Comparison of ENCODE assay signal across 8 cellular contexts in the genomic region with DNA sequence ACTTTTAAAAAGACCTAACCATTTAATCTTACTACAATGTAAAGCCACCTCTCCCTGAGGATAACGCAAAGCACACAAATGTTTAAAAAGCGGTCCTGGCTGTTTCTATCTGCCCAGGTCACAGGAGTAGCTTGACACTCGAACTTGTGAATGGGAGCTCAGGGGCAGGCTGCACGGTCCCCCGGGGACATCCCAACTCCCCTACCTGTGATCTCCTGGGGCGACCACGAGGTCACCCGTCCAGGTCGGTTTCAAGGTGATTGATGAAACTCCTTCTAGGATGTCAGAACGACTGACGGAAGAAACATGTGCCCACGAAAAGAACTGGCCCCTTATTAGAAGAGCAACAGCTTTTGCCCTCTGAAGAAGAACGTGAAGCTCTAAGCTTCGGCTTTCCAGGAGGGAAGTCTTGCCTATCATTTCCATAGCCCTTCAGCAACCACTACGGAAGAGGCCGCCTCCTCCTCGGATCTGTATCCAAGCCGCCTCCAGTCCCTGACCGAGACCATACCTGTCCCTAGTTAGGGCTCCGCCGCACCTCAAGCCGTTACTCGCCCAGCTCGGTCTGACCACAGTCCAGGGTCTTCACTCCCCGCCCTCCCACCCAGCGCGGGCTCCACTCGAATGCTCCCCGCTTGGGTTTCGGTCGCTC.
A peak's percentile ranks its signal among the peaks of the same experiment; 100 is the strongest.
DNase-seq lines count a peak whose midpoint lies in the region; ATAC-seq lines count a peak whose summit lies in the region.

No MANE protein-coding gene starts in this region.

- no peaks in the 10 kb centered on the region for H3K9me3 ChIP-seq in adipocyte (ENCODE audit: control insufficient read depth, low read length)
- H3K9me3 ChIP-seq in iPS-18a (ENCODE audit: control insufficient read depth, low read depth, low read length): no peaks in the 10 kb centered on the region

- H3K4me3 ChIP-seq in adipocyte (ENCODE audit: low read length) (peak overlapping the region; percentile 97), iPS-18a (ENCODE audit: low read length) (peak overlapping the region; percentile 100)

- H3K36me3 ChIP-seq in adipocyte (ENCODE audit: control insufficient read depth, insufficient read depth, low read length, severe bottlenecking): peaks cover 35% of the 10 kb centered on the region
- H3K36me3 ChIP-seq in iPS-18a (ENCODE audit: control insufficient read depth, low read depth, low read length): peaks cover 35% of the 10 kb centered on the region

- DNase-seq in NK-92 treated with Interleukin-12 subunit alpha and Interleukin-12 subunit beta, amount 100 ng/mL, for 24 hours (lab: John Stamatoyannopoulos, UW): peak; percentile 20
- DNase-seq in NK-92 (lab: John Stamatoyannopoulos, UW; ENCODE audit: unreplicated experiment): no peak
- peak; percentile 5 for DNase-seq in NCI-H146 treated with DMSO at 0.1 percent for 48 hours (lab: John Stamatoyannopoulos, UW; ENCODE audit: unreplicated experiment)
- no peak for DNase-seq in adipocyte (ENCODE audit: low read depth)
- DNase-seq in stimulated activated CD4-positive, alpha-beta T cell treated with anti-CD3 and anti-CD28 coated beads, Interleukin-2, amount 100 ng/mL, for 4 hours (ENCODE audit: low read depth): peak; percentile 7
- DNase-seq in globus pallidus (ENCODE audit: low spot score): no peak

- H3K27me3 ChIP-seq in adipocyte (replicated peaks; ENCODE audit: control insufficient read depth, insufficient read depth, low read length) (no peaks in the 10 kb centered on the region), iPS-18a (ENCODE audit: control insufficient read depth, insufficient read depth, low read length) (no peaks in the 10 kb centered on the region)

- peaks cover 31% of the 10 kb centered on the region for H3K4me1 ChIP-seq in adipocyte (ENCODE audit: control insufficient read depth, insufficient read depth, low read length)
- H3K4me1 ChIP-seq in iPS-18a (ENCODE audit: control insufficient read depth, low read depth, low read length): no peaks in the 10 kb centered on the region

- no peak for ATAC-seq in GM19395 (IDR thresholded peaks at IDR 0.05; ENCODE audit: unreplicated experiment)

- peak overlapping the region; percentile 96 for H3K9ac ChIP-seq in adipocyte (ENCODE audit: low read length)
- H3K9ac ChIP-seq in iPS-18a (ENCODE audit: low read length): peak overlapping the region; percentile 98

- peak overlapping the region; percentile 95 for H3K27ac ChIP-seq in iPS-18a (ENCODE audit: low read length)

Comparison
In these comparisons a context has a peak if more than half of its experiments do, and no peak if none do; other contexts are left out.
1. DNase-seq: peak in NK-92 treated with Interleukin-12 subunit alpha and Interleukin-12 subunit beta, amount 100 ng/mL, for 24 hours (single experiment), NCI-H146 treated with DMSO at 0.1 percent for 48 hours (single experiment) and stimulated activated CD4-positive, alpha-beta T cell treated with anti-CD3 and anti-CD28 coated beads, Interleukin-2, amount 100 ng/mL, for 4 hours (single experiment); none in NK-92 (single experiment), adipocyte (single experiment) and globus pallidus (single experiment).